In the genomic region with DNA sequence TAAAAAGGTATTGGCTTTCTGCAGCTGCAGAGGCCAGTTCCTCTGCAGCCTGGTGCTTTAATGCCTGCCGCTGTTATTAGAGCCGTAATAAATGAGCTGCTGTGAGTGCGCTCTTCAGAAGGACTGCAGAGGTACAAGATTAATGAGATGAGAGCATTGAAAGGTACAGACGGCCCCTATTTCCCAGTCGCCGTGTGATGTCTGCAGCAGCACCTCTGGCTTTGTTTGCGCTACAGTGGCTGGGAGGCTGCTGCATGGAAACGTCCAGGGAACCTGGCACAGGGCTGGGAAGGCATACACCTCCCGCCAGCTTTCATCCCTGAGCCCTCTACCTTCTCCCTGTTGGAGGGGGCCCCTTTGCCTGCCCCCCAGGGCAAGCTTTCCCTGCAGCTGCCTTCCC, we compare ENCODE assay signal across 23 cellular contexts.
A peak's percentile ranks its signal among the peaks of the same experiment; 100 is the strongest.
DNase-seq lines count a peak whose midpoint lies in the region; ATAC-seq, FAIRE-seq and TF ChIP-seq lines count a peak whose summit lies in the region.
"Had no signal": no experiment of that assay in that cellular context is flagged by ENCODE, and none has a peak within 500 bp of the region (broad histone marks: within the 10 kb centered on the region; RNA-seq: fewer than 3 reads in every experiment).

No MANE protein-coding gene starts in this region.

- H3K27me3 ChIP-seq in HepG2 (ENCODE audit: control insufficient read depth in 1 of 2, insufficient read depth in 2 of 2, low read length in 2 of 2) (peaks cover 0 to 8% of the 10 kb centered on the region in 2 experiments; a peak in 2 of 5 replicates), right lobe of liver (no peaks in the 10 kb centered on the region), endodermal cell (ENCODE audit: control insufficient read depth, insufficient read depth, low read length, poor library complexity, severe bottlenecking) (no peaks in the 10 kb centered on the region), Karpas-422 (ENCODE audit: low read length) (no peaks in the 10 kb centered on the region), esophagus squamous epithelium (peaks cover 0 to 24% (median 0%) of the 10 kb centered on the region in 4 donors)
- H3K27me3 ChIP-seq: ascending aorta, Peyer's patch had no signal

- intact Hi-C loops in HepG2 (cut with micrococcal nuclease; ENCODE audit: unreplicated experiment) (no loop called here), right lobe of liver (cut with DNase I) (no loop called here), esophagus squamous epithelium (cut with DNase I) (no loop called here)

- TF ChIP-seq EP300 in HepG2 (IDR thresholded peaks at IDR 0.05; ENCODE audit: low read depth in 2 of 2, low read length in 2 of 2) (no peak), HepG2 (CRISPR knock-in tag; IDR thresholded peaks at IDR 0.05; ENCODE audit: borderline replicate concordance) (no peak)

- no peak overlapping the region for H3K4me3 Mint-ChIP-seq in endodermal cell
- H3K4me3 Mint-ChIP-seq: activated CD8-positive, alpha-beta T cell treated with anti-CD3 and anti-CD28 coated beads for 36 hours; activated T-cell treated with anti-CD3 and anti-CD28 coated beads, Interleukin-2, amount 50 U/mL, for 24 hours; CD4-positive, CD25-positive, alpha-beta regulatory T cell had no signal

- H3K4me3 ChIP-seq in HepG2 (replicated peaks in 1 of 3; ENCODE audit: insufficient read depth in 1 of 3, low read depth in 2 of 3, low read length in 3 of 3) (no peak overlapping the region), right lobe of liver (no peak overlapping the region), endodermal cell (ENCODE audit: low read length) (no peak overlapping the region), Karpas-422 (ENCODE audit: low read length) (no peak overlapping the region), esophagus squamous epithelium (no peak overlapping the region)
- H3K4me3 ChIP-seq: ascending aorta, Peyer's patch, spleen had no signal

- no peaks in the 10 kb centered on the region for H3K4me1 Mint-ChIP-seq in endodermal cell
- H3K4me1 Mint-ChIP-seq: CD4-positive, CD25-positive, alpha-beta regulatory T cell had no signal

- peaks cover 38% of the 10 kb centered on the region for H3K9me3 Mint-ChIP-seq in endodermal cell
- H3K9me3 Mint-ChIP-seq: activated CD8-positive, alpha-beta T cell treated with anti-CD3 and anti-CD28 coated beads for 36 hours; activated T-cell treated with anti-CD3 and anti-CD28 coated beads, Interleukin-2, amount 50 U/mL, for 24 hours had no signal

- H3K27ac ChIP-seq in HepG2 (ENCODE audit: extremely low read length, insufficient read depth, low read length): no peak overlapping the region
- no peak overlapping the region for H3K27ac ChIP-seq in right lobe of liver
- H3K27ac ChIP-seq in endodermal cell (ENCODE audit: low read depth, low read length): peak overlapping the region; percentile 63
- no peak overlapping the region for H3K27ac ChIP-seq in Karpas-422 (ENCODE audit: low read length)
- no peak overlapping the region for H3K27ac ChIP-seq in esophagus squamous epithelium
- H3K27ac ChIP-seq: ascending aorta, HL-60, Peyer's patch, spleen had no signal

- H3K9me3 ChIP-seq in HepG2 (ENCODE audit: low read length) (no peaks in the 10 kb centered on the region), right lobe of liver (no peaks in the 10 kb centered on the region), endodermal cell (ENCODE audit: control insufficient read depth, low read length) (peaks cover 16% of the 10 kb centered on the region), Karpas-422 (ENCODE audit: low read length) (no peaks in the 10 kb centered on the region), esophagus squamous epithelium (no peaks in the 10 kb centered on the region)
- H3K9me3 ChIP-seq: ascending aorta, Peyer's patch had no signal

- H4K20me1 ChIP-seq in HepG2 (ENCODE audit: insufficient read depth, low read length): no peaks in the 10 kb centered on the region
- H4K20me1 ChIP-seq in Karpas-422 (ENCODE audit: insufficient read depth, low read depth, low read length): no peaks in the 10 kb centered on the region

- no peak for FAIRE-seq in HepG2 (lab: Jason Lieb, UNC)
- FAIRE-seq: GM12892 had no signal

- no peak overlapping the region for H3K4me2 ChIP-seq in HepG2 (ENCODE audit: low read depth, low read length)
- no peak overlapping the region for H3K4me2 ChIP-seq in Karpas-422 (ENCODE audit: low read depth, low read length, poor library complexity, severe bottlenecking)

- no peak for DNase-seq in HepG2 (ENCODE audit: low spot score)
- DNase-seq in right lobe of liver: no peak
- DNase-seq in NCI-H345 treated with DMSO at 0.1 percent for 48 hours (lab: John Stamatoyannopoulos, UW; ENCODE audit: unreplicated experiment): peak; percentile 25
- DNase-seq in endodermal cell: no peak
- DNase-seq in Karpas-422: no peak
- no peak for DNase-seq in NOMO-1 treated with DMSO at 0.1 percent for 48 hours (lab: John Stamatoyannopoulos, UW; ENCODE audit: unreplicated experiment)
- DNase-seq in esophagus squamous epithelium (lab: John Stamatoyannopoulos, UW): no peak
- DNase-seq: activated CD8-positive, alpha-beta T cell treated with anti-CD3 and anti-CD28 coated beads for 36 hours; activated naive CD4-positive, alpha-beta T cell treated with anti-CD3 and anti-CD28 coated beads, Interleukin-2, amount 50 U/mL, for 16 hours; activated T-cell treated with anti-CD3 and anti-CD28 coated beads, Interleukin-2, amount 50 U/mL, for 24 hours; CD4-positive, CD25-positive, alpha-beta regulatory T cell; DMS53; effector memory CD4-positive, alpha-beta T cell; left ventricle myocardium superior; MM.1S; Peyer's patch; spleen; stimulated activated CD4-positive, alpha-beta T cell treated with anti-CD3 and anti-CD28 coated beads, Interleukin-4, amount 100 ng/mL, for 4 hours; T1000 had no signal

- in situ Hi-C loops in HepG2 (cut with HindIII; ENCODE audit: extremely low pct_ligation_motif_present, low pct_unique_long_range_greater_than_20kb): no loop called here

- H3K9me2 ChIP-seq in Karpas-422 (replicated peaks; ENCODE audit: insufficient read depth, low read length): no peaks in the 10 kb centered on the region

- H3K79me2 ChIP-seq in HepG2 (ENCODE audit: insufficient read depth, low read length) (no peaks in the 10 kb centered on the region), Karpas-422 (ENCODE audit: low read length) (no peaks in the 10 kb centered on the region)

- H3K27ac Mint-ChIP-seq in endodermal cell: no peak overlapping the region
- H3K27ac Mint-ChIP-seq: activated CD8-positive, alpha-beta T cell treated with anti-CD3 and anti-CD28 coated beads for 36 hours; activated T-cell treated with anti-CD3 and anti-CD28 coated beads, Interleukin-2, amount 50 U/mL, for 24 hours; CD4-positive, CD25-positive, alpha-beta regulatory T cell had no signal

- POLR2A ChIA-PET in HepG2 (lab: Yijun Ruan, JAX): no interaction called here

- no peak for TF ChIP-seq POLR2A in HepG2 (IDR thresholded peaks at IDR 0.05; ENCODE audit: insufficient read depth in 1 of 2, low read depth in 2 of 2, low read length in 2 of 2)
- no peak for TF ChIP-seq POLR2A in right lobe of liver (IDR thresholded peaks at IDR 0.05)
- no peak for TF ChIP-seq POLR2A in esophagus squamous epithelium (IDR thresholded peaks at IDR 0.05)

- H3K27me3 Mint-ChIP-seq in endodermal cell (ENCODE audit: insufficient read depth): peaks cover 9% of the 10 kb centered on the region
- H3K27me3 Mint-ChIP-seq: CD4-positive, CD25-positive, alpha-beta regulatory T cell had no signal

- 47% methylated on average over 7 of the region's 9 CpGs for WGBS in HepG2 (ENCODE audit: low lambda C conversion rate)
- 93% methylated on average over 3 of the region's 9 CpGs for WGBS in right lobe of liver (ENCODE audit: insufficient coverage, low coverage, low lambda C conversion rate, missing lambda C conversion rate)
- 74 to 83% methylated on average over 8 to 9 of the region's 9 CpGs for WGBS in endodermal cell (ENCODE audit: insufficient coverage in 1 of 2, insufficient read length in 1 of 2), 2 experiments
- 66 to 92% methylated on average over 7 of the region's 9 CpGs for WGBS in esophagus squamous epithelium, 2 donors

- CTCF ChIA-PET in HepG2 (lab: Yijun Ruan, JAX; ENCODE audit: low intra/inter-chr PET ratio, low total read pairs): no interaction called here

- TF ChIP-seq RAD21 in HepG2 (CRISPR knock-in tag; IDR thresholded peaks at IDR 0.05): no peak

- no peak overlapping the region for H2AFZ ChIP-seq in HepG2 (ENCODE audit: low read length)
- no peak overlapping the region for H2AFZ ChIP-seq in Karpas-422 (ENCODE audit: low read length)

- H3K4me1 ChIP-seq in HepG2 (ENCODE audit: insufficient read depth, low read length): peaks cover 11% of the 10 kb centered on the region
- no peaks in the 10 kb centered on the region for H3K4me1 ChIP-seq in right lobe of liver
- H3K4me1 ChIP-seq in endodermal cell (ENCODE audit: control insufficient read depth, insufficient read depth, low read length): no peaks in the 10 kb centered on the region
- no peaks in the 10 kb centered on the region for H3K4me1 ChIP-seq in Karpas-422 (ENCODE audit: low read length)
- peaks cover 0 to 24% (median 0%) of the 10 kb centered on the region in 3 donors for H3K4me1 ChIP-seq in esophagus squamous epithelium
- H3K4me1 ChIP-seq: Peyer's patch had no signal

- BruUV-seq in HepG2 (replicated peaks; lab: Mats Ljungman, UMichigan): no TSS peak

- no peak for TF ChIP-seq CTCF in HepG2 (CRISPR knock-in tag; IDR thresholded peaks at IDR 0.05)
- no peak for TF ChIP-seq CTCF in right lobe of liver (IDR thresholded peaks at IDR 0.05)
- TF ChIP-seq CTCF in endodermal cell (conservative IDR thresholded peaks at IDR 0.05): no peak
- TF ChIP-seq CTCF in esophagus squamous epithelium (IDR thresholded peaks at IDR 0.05): no peak

- H3K36me3 ChIP-seq in HepG2 (replicated peaks in 1 of 2; ENCODE audit: control insufficient read depth in 1 of 2, insufficient read depth in 2 of 2, low read length in 2 of 2) (no peaks in the 10 kb centered on the region), right lobe of liver (no peaks in the 10 kb centered on the region), endodermal cell (ENCODE audit: control insufficient read depth, insufficient read depth, low read length) (no peaks in the 10 kb centered on the region), Karpas-422 (ENCODE audit: insufficient read depth, low read length) (no peaks in the 10 kb centered on the region), esophagus squamous epithelium (no peaks in the 10 kb centered on the region)
- H3K36me3 ChIP-seq: ascending aorta, Peyer's patch, spleen had no signal

- no peaks in the 10 kb centered on the region for H3K36me3 Mint-ChIP-seq in endodermal cell (ENCODE audit: low read depth)
- H3K36me3 Mint-ChIP-seq: CD4-positive, CD25-positive, alpha-beta regulatory T cell had no signal

- 0 out of 3 replicates have a peak, but pooled peaks have one; percentile 30 for ATAC-seq in HepG2
- ATAC-seq in right lobe of liver: no peak
- ATAC-seq in HG02884 (IDR thresholded peaks at IDR 0.05; ENCODE audit: unreplicated experiment): no peak
- ATAC-seq: left ventricle myocardium superior had no signal

- H3K9ac ChIP-seq in HepG2 (ENCODE audit: insufficient read depth, low read depth, low read length) (no peak overlapping the region), endodermal cell (ENCODE audit: extremely low read depth, low read length, poor library complexity, severe bottlenecking) (no peak overlapping the region), Karpas-422 (ENCODE audit: low read length) (no peak overlapping the region)

TF ChIP-seq in HepG2, 621 proteins besides CTCF, POLR2A, EP300 and RAD21 (continues in another document):
- TF ChIP-seq ZNF549 (CRISPR knock-in tag; IDR thresholded peaks at IDR 0.05): no peak
- TF ChIP-seq HNRNPH1 (optimal IDR thresholded peaks at IDR 0.05; ENCODE audit: low read depth, low read length): no peak
